Comparison of ENCODE assay signal across 22 cellular contexts in the genomic region with DNA sequence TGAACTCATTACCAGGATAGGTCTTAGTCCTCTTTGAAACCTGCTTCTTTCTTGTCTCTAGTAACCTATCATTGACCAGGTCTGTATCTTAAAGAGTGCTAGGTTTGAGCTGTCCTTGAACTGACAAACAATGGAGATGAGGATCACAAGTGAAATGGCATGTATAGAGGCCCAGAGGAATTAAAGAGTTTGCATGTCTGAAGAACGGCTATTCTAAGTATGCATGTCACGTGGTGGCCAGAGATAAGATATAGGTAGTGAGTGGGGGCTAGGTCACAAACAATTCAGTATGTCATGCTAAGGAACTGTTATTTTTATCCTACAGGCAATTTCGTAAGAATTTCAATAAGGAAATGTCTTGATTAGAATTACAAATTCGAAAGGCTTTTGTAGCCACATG.
"Had no signal": no experiment of that assay in that cellular context is flagged by ENCODE, and none has a peak within 500 bp of the region (broad histone marks: within the 10 kb centered on the region; RNA-seq: fewer than 3 reads in every experiment).

No MANE protein-coding gene starts in this region.

- H3K4me3 ChIP-seq: coronary artery, gastroesophageal sphincter, heart left ventricle, mucosa of descending colon, neural progenitor cell, spleen, thyroid gland had no signal

- H2AFZ ChIP-seq: neural progenitor cell, parathyroid adenoma had no signal

- H3K27me3 Mint-ChIP-seq: activated CD4-positive, alpha-beta T cell treated with anti-CD3 and anti-CD28 coated beads for 36 hours; naive B cell had no signal

- H3K79me2 ChIP-seq: parathyroid adenoma had no signal

- H3K4me1 Mint-ChIP-seq: central memory CD8-positive, alpha-beta T cell; neural progenitor cell; stimulated activated naive B cell treated with anti-CD40 and anti-IgM and Interleukin-4, amounts not matched to agents 10 μg/mL and 1 μg/mL and 100 μg/mL, for 72 hours had no signal

- FAIRE-seq: TTC549 had no signal

- ATAC-seq: activated CD4-positive, alpha-beta T cell treated with anti-CD3 and anti-CD28 coated beads for 36 hours; activated naive CD4-positive, alpha-beta T cell treated with anti-CD3 and anti-CD28 coated beads, Interleukin-2, amount 50 U/mL, for 72 hours; gastroesophageal sphincter; heart left ventricle; left ventricle myocardium superior; mucosa of descending colon; sciatic nerve; stimulated activated naive B cell treated with anti-CD40 and anti-IgM and Interleukin-4, amounts not matched to agents 10 μg/mL and 1 μg/mL and 100 μg/mL, for 72 hours had no signal

- H3K27me3 ChIP-seq: gastroesophageal sphincter, heart left ventricle, neural progenitor cell, spleen, thyroid gland had no signal

- H3K36me3 Mint-ChIP-seq: activated naive CD4-positive, alpha-beta T cell treated with anti-CD3 and anti-CD28 coated beads, Interleukin-2, amount 50 U/mL, for 72 hours; immature natural killer cell; naive B cell; neural progenitor cell; stimulated activated naive B cell treated with anti-CD40 and anti-IgM and Interleukin-4, amounts not matched to agents 10 μg/mL and 1 μg/mL and 100 μg/mL, for 72 hours had no signal

- H3K27ac ChIP-seq: coronary artery, gastroesophageal sphincter, heart left ventricle, neural progenitor cell, parathyroid adenoma, spleen, thyroid gland had no signal

- H3K36me3 ChIP-seq: gastroesophageal sphincter, heart left ventricle, neural progenitor cell, spleen, thyroid gland had no signal

- H3K9me3 Mint-ChIP-seq: activated naive CD4-positive, alpha-beta T cell treated with anti-CD3 and anti-CD28 coated beads, Interleukin-2, amount 50 U/mL, for 72 hours; central memory CD8-positive, alpha-beta T cell; immature natural killer cell; naive B cell; neural progenitor cell; stimulated activated naive B cell treated with anti-CD40 and anti-IgM and Interleukin-4, amounts not matched to agents 10 μg/mL and 1 μg/mL and 100 μg/mL, for 72 hours had no signal

- H3K27ac Mint-ChIP-seq: activated CD4-positive, alpha-beta T cell treated with anti-CD3 and anti-CD28 coated beads for 36 hours; activated naive CD4-positive, alpha-beta T cell treated with anti-CD3 and anti-CD28 coated beads, Interleukin-2, amount 50 U/mL, for 72 hours; immature natural killer cell; naive B cell; neural progenitor cell; stimulated activated naive B cell treated with anti-CD40 and anti-IgM and Interleukin-4, amounts not matched to agents 10 μg/mL and 1 μg/mL and 100 μg/mL, for 72 hours had no signal

- H3K4me2 ChIP-seq: neural progenitor cell had no signal

- H3K4me3 Mint-ChIP-seq: activated CD4-positive, alpha-beta T cell treated with anti-CD3 and anti-CD28 coated beads for 36 hours; central memory CD8-positive, alpha-beta T cell; immature natural killer cell; naive B cell; neural progenitor cell; stimulated activated naive B cell treated with anti-CD40 and anti-IgM and Interleukin-4, amounts not matched to agents 10 μg/mL and 1 μg/mL and 100 μg/mL, for 72 hours had no signal

- DNase-seq: activated CD4-positive, alpha-beta T cell treated with anti-CD3 and anti-CD28 coated beads for 36 hours; activated CD4-positive, alpha-beta T cell treated with anti-CD3 and anti-CD28 coated beads, Interleukin-2, amount 50 U/mL, for 48 hours; activated gamma-delta T cell; amniotic stem cell; heart left ventricle; immature natural killer cell; left ventricle myocardium superior; mucosa of descending colon; naive B cell; spleen; stimulated activated CD4-positive, alpha-beta T cell treated with anti-CD3 and anti-CD28 coated beads, Interleukin-4, amount 100 ng/mL, for 4 hours; stimulated activated naive B cell treated with anti-CD40 and anti-IgM and Interleukin-4, amounts not matched to agents 10 μg/mL and 1 μg/mL and 100 μg/mL, for 72 hours; SW 1271; thyroid gland had no signal

- H3K9me3 ChIP-seq: gastroesophageal sphincter, heart left ventricle, mucosa of descending colon, spleen, thyroid gland had no signal

- H3K9ac ChIP-seq: neural progenitor cell, parathyroid adenoma had no signal

- H3K4me1 ChIP-seq: neural progenitor cell, parathyroid adenoma, spleen, thyroid gland had no signal
